Comparison of ENCODE assay signal across 8 cellular contexts in genomic region chr3:160398820-160399346, GRCh38. TPM values are rescaled to one million over a fixed set of nuclear protein-coding genes. Genes with fewer than 3 reads are reported as not detected.
DNase-seq lines count a peak whose midpoint lies in the region; ATAC-seq, FAIRE-seq and TF ChIP-seq lines count a peak whose summit lies in the region.

IFT80 (minus strand) TSS chr3:160399225; CDS start chr3:160384600, 14,625 bp downstream.

- peak; percentile 62 for DNase-seq in GM12892 (ENCODE audit: insufficient read length)
- DNase-seq in NCI-H1694 treated with DMSO at 0.1 percent for 48 hours (lab: John Stamatoyannopoulos, UW) = peak; percentile 98
- peak; percentile 89 to 92 (median 89) for DNase-seq in T-helper 17 cell
- DNase-seq in amygdala (lab: John Stamatoyannopoulos, UW) = peak; percentile 17 to 95 (median 89)
- DNase-seq in left cardiac atrium = peak; percentile 96
- DNase-seq in posterior vena cava (ENCODE audit: low spot score) = peak; percentile 99
- DNase-seq in upper lobe of right lung = peak; percentile 97

- H3K27ac Mint-ChIP-seq in T-helper 17 cell = peak within 1 kb of the TSS; percentile 100

- H3K4me3 ChIP-seq in upper lobe of right lung = peak within 1 kb of the TSS; percentile 90

- H3K4me1 ChIP-seq in upper lobe of right lung = peaks cover 9% of the 10 kb centered on the region

- peak within 1 kb of the TSS; percentile 88 for H3K27ac ChIP-seq in upper lobe of right lung

- peak; percentile 95 for FAIRE-seq in GM12892 (lab: Jason Lieb, UNC)

- H3K4me1 Mint-ChIP-seq in T-helper 17 cell = peaks cover 36% of the 10 kb centered on the region

- no peaks in the 10 kb centered on the region for H3K27me3 Mint-ChIP-seq in T-helper 17 cell

- no peak for TF ChIP-seq CTCF in upper lobe of right lung (IDR thresholded peaks at IDR 0.05)

- peaks cover 3% of the 10 kb centered on the region for H3K36me3 Mint-ChIP-seq in T-helper 17 cell (ENCODE audit: low read depth)

- H3K4me3 Mint-ChIP-seq in T-helper 17 cell = peak within 1 kb of the TSS; percentile 98

- intact Hi-C loops in left cardiac atrium (cut with DNase I) (no loop called here), posterior vena cava (cut with DNase I) (no loop called here), upper lobe of right lung (cut with DNase I) (no loop called here)

- H3K9me3 ChIP-seq in T-helper 17 cell (ENCODE audit: control insufficient read depth, low read length, poor library complexity, severe bottlenecking) (no peaks in the 10 kb centered on the region), upper lobe of right lung (no peaks in the 10 kb centered on the region)

- peak; percentile 94 for ATAC-seq in HG02885 (IDR thresholded peaks at IDR 0.05; ENCODE audit: poor library complexity, unreplicated experiment)
- ATAC-seq in T-helper 17 cell = peak; percentile 96
- peak; percentile 98 to 99 for ATAC-seq in left cardiac atrium
- peak; percentile 97 for ATAC-seq in upper lobe of right lung

- TF ChIP-seq POLR2A in GM12892 (IDR thresholded peaks at IDR 0.05; ENCODE audit: low read depth, low read length) = no peak

- H3K27me3 ChIP-seq in upper lobe of right lung = no peaks in the 10 kb centered on the region

- no peaks in the 10 kb centered on the region for H3K36me3 ChIP-seq in upper lobe of right lung

RNA-seq across cellular contexts. Expression of gene IFT80, which starts in this region (rescaled TPM):
- 17.4 TPM for polyA plus RNA-seq in GM12892 (2012; ENCODE audit: missing spikeins)
- total RNA-seq in T-helper 17 cell (10 to 100 TPM; 24.6 to 26.1 TPM), left cardiac atrium (10 to 100 TPM; 11.6 to 13.6 TPM), posterior vena cava (10 to 100 TPM; 19.4 to 20.0 TPM), upper lobe of right lung (37.1 TPM)

Comparison
In these comparisons a context has a peak if more than half of its experiments do, and no peak if none do; other contexts are left out.
1. Peak in every context shown above with its lines: DNase-seq, ATAC-seq, H3K4me3 ChIP-seq and H3K27ac ChIP-seq.